Comparison of ENCODE assay signal across 8 cellular contexts in genomic region chrX:15789979-15790765, GRCh38. TPM values are rescaled to one million over a fixed set of nuclear protein-coding genes. Genes with fewer than 3 reads are reported as not detected.
A peak's percentile ranks its signal among the peaks of the same experiment; 100 is the strongest.
DNase-seq lines count a peak whose midpoint lies in the region; TF ChIP-seq lines count a peak whose summit lies in the region.

A gene with protein sequence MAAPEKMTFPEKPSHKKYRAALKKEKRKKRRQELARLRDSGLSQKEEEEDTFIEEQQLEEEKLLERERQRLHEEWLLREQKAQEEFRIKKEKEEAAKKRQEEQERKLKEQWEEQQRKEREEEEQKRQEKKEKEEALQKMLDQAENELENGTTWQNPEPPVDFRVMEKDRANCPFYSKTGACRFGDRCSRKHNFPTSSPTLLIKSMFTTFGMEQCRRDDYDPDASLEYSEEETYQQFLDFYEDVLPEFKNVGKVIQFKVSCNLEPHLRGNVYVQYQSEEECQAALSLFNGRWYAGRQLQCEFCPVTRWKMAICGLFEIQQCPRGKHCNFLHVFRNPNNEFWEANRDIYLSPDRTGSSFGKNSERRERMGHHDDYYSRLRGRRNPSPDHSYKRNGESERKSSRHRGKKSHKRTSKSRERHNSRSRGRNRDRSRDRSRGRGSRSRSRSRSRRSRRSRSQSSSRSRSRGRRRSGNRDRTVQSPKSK (plus strand): TSS chrX:15790484. CDS start chrX:15790496, 12 bp downstream.

- no peaks in the 10 kb centered on the region for H3K27me3 ChIP-seq in neuronal stem cell (ENCODE audit: control insufficient read depth in 3 of 3, insufficient read depth in 3 of 3, low read depth in 1 of 3, low read length in 3 of 3)
- H3K27me3 ChIP-seq in subcutaneous abdominal adipose tissue (ENCODE audit: control insufficient read depth in 5 of 5, insufficient read depth in 4 of 5, low read length in 5 of 5), result no peaks in the 10 kb centered on the region

- H3K79me1 ChIP-seq in neuronal stem cell (ENCODE audit: low read depth, low read length), result no peaks in the 10 kb centered on the region

- H2BK12ac ChIP-seq in neuronal stem cell (ENCODE audit: low read length), result no peak within 1 kb of the TSS

- H2AK5ac ChIP-seq in neuronal stem cell (ENCODE audit: low read depth, low read length), result no peak within 1 kb of the TSS

- H3K4me1 ChIP-seq in ES-I3 (ENCODE audit: insufficient read depth, low read length), result no peaks in the 10 kb centered on the region
- peaks cover 0 to 1% of the 10 kb centered on the region in 2 donors for H3K4me1 ChIP-seq in neuronal stem cell (ENCODE audit: control insufficient read depth in 2 of 2, insufficient read depth in 1 of 2, low read depth in 1 of 2, low read length in 2 of 2)
- H3K4me1 ChIP-seq in subcutaneous abdominal adipose tissue (ENCODE audit: control insufficient read depth in 5 of 5, insufficient read depth in 5 of 5, low read length in 5 of 5), result peaks cover 4 to 18% (median 16%) of the 10 kb centered on the region in 5 donors

- peak within 1 kb of the TSS; percentile 66 for H3K4me2 ChIP-seq in neuronal stem cell (ENCODE audit: insufficient read depth, low read length, poor library complexity, severe bottlenecking)

- no peak within 1 kb of the TSS for H4K91ac ChIP-seq in neuronal stem cell (ENCODE audit: low read depth, low read length, poor library complexity)

- no peak for TF ChIP-seq CTCF in foreskin fibroblast (IDR thresholded peaks at IDR 0.05; ENCODE audit: low read depth, low read length)

- H3K36me3 ChIP-seq in ES-I3 (ENCODE audit: insufficient read depth, low read length), result no peaks in the 10 kb centered on the region; the same call in 1 of the 2 replicates
- H3K36me3 ChIP-seq in neuronal stem cell (replicated peaks in 1 of 2; ENCODE audit: control insufficient read depth in 2 of 2, insufficient read depth in 2 of 2, low read length in 2 of 2), result peaks cover 0 to 30% of the 10 kb centered on the region in 2 donors
- H3K36me3 ChIP-seq in subcutaneous abdominal adipose tissue (ENCODE audit: control insufficient read depth in 5 of 5, insufficient read depth in 5 of 5, low read length in 5 of 5), result peaks cover 0 to 10% (median 1%) of the 10 kb centered on the region in 5 donors

- H3K23ac ChIP-seq in neuronal stem cell (ENCODE audit: low read depth, low read length, poor library complexity), result peak within 1 kb of the TSS; percentile 73

- DNase-seq in H4 (ENCODE audit: low spot score) (peak; percentile 61), LHCN-M2 (ENCODE audit: low read depth) (peak; percentile 63), foreskin fibroblast (peak; percentile 66 to 87), neuronal stem cell (ENCODE audit: low spot score) (peak; percentile 36)
- peak; percentile 92 for DNase-seq in activated T-helper 9 cell treated with anti-CD3 and anti-CD28 coated beads, Interleukin-2, amount 50 U/mL, for 16 hours (ENCODE audit: low read depth)

- H3K18ac ChIP-seq in neuronal stem cell (ENCODE audit: low read length), result peak within 1 kb of the TSS; percentile 76

- peak within 1 kb of the TSS; percentile 98 for H2AFZ ChIP-seq in neuronal stem cell (ENCODE audit: low read length)

- H3K14ac ChIP-seq in neuronal stem cell (ENCODE audit: low read length), result no peak within 1 kb of the TSS

- no peak within 1 kb of the TSS for H2BK120ac ChIP-seq in neuronal stem cell (ENCODE audit: low read depth, low read length)

- H3K9ac ChIP-seq in ES-I3 (ENCODE audit: low read depth, low read length) (peak within 1 kb of the TSS; percentile 90), neuronal stem cell (ENCODE audit: low read depth, low read length, poor library complexity) (peak within 1 kb of the TSS; percentile 86), subcutaneous abdominal adipose tissue (ENCODE audit: low read length in 5 of 5) (peak within 1 kb of the TSS; percentile 21 to 87 (median 73))

- H2BK15ac ChIP-seq in neuronal stem cell (ENCODE audit: low read length), result no peak within 1 kb of the TSS

- peak; percentile 76 for TF ChIP-seq POLR2A in Raji (IDR thresholded peaks at IDR 0.05; ENCODE audit: insufficient read depth, low read depth, low read length)

- H3K4ac ChIP-seq in neuronal stem cell (ENCODE audit: low read length), result no peak within 1 kb of the TSS

- no peak within 1 kb of the TSS for H4K8ac ChIP-seq in neuronal stem cell (ENCODE audit: low read depth, low read length)

- WGBS in neuronal stem cell (ENCODE audit: extremely low coverage in 2 of 2, insufficient read length in 2 of 2, insufficient replicate concordance in 1 of 2), 2 donors, result no CpG with 5 or more reads among the region's 55 CpGs

- no peak within 1 kb of the TSS for H2BK5ac ChIP-seq in neuronal stem cell (ENCODE audit: low read length)

- H3K27ac ChIP-seq in neuronal stem cell (replicated peaks; ENCODE audit: low read length) (no peak within 1 kb of the TSS), subcutaneous abdominal adipose tissue (ENCODE audit: low read depth, low read length) (peak within 1 kb of the TSS; percentile 62)

- H3K9me3 ChIP-seq in ES-I3 (ENCODE audit: control insufficient read depth, insufficient read depth, low read length) (no peaks in the 10 kb centered on the region), neuronal stem cell (replicated peaks in 1 of 2; ENCODE audit: control insufficient read depth in 2 of 2, insufficient read depth in 1 of 2, low read depth in 1 of 2, low read length in 2 of 2) (no peaks in the 10 kb centered on the region), subcutaneous abdominal adipose tissue (ENCODE audit: control insufficient read depth in 5 of 5, low read length in 5 of 5) (no peaks in the 10 kb centered on the region)

- H3K4me3 ChIP-seq in foreskin fibroblast (ENCODE audit: low read depth in 1 of 2, low read length in 2 of 2) (peak within 1 kb of the TSS; percentile 68 to 77), neuronal stem cell (ENCODE audit: low read length in 2 of 2) (peak within 1 kb of the TSS; percentile 70 to 85), subcutaneous abdominal adipose tissue (ENCODE audit: low read depth in 1 of 5, low read length in 5 of 5) (peak within 1 kb of the TSS; percentile 96 to 99 (median 98))

RNA-seq across cellular contexts. Expression of the gene that starts here (rescaled TPM):
- 4.0 TPM in 1 of 2 replicates, not detected in the other for total RNA-seq in H4 (2014; rRNA removed; shearing (Covaris generic))
- total RNA-seq in LHCN-M2 (2014; rRNA removed), result 2.6 and 3.8 TPM in 2 replicates
- 5.6 TPM for polyA plus RNA-seq in LHCN-M2 (2012)
- 10.1 TPM for polyA plus RNA-seq in neuronal stem cell (2013, experiment 1 of 2)
- polyA plus RNA-seq in neuronal stem cell (2013, experiment 2 of 2), result 9.7 TPM

Comparison
In these comparisons a context has a peak if more than half of its experiments do, and no peak if none do; other contexts are left out.
1. DNase-seq: peak in every context shown above with its lines; median percentile 92 in activated T-helper 9 cell treated with anti-CD3 and anti-CD28 coated beads, Interleukin-2, amount 50 U/mL, for 16 hours; 76 in foreskin fibroblast; 63 in LHCN-M2; 61 in H4; 36 in neuronal stem cell.